In the genomic region with DNA sequence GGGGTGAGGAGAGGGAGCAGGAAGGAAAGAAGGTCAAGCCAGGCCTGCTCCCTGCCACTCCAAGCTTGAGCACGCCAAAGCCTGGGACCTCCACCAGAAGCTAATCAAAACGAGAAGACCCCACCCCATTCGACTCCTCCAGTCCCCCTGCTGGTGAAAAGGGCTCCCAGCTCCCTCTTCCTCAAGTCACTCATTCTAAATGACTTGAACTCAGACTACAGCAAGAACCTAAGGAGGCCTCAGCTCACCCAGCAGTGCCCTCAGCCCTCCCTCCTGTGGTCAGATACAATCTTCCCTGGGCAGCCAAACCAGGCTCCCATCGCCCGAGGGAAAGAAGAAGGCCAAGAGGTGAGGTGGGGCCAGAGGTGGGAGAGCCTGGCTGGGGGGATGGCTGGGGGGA, we compare ENCODE assay signal across 7 cellular contexts. TPM values are rescaled to one million over a fixed set of nuclear protein-coding genes. Genes with fewer than 3 reads are reported as not detected.
A peak's percentile ranks its signal among the peaks of the same experiment; 100 is the strongest.
DNase-seq lines count a peak whose midpoint lies in the region; ATAC-seq and TF ChIP-seq lines count a peak whose summit lies in the region.

No MANE protein-coding gene starts in this region.

- H3K27ac Mint-ChIP-seq in stimulated activated memory B cell treated with anti-CD40 and anti-IgM and Interleukin-4, amounts not matched to agents 10 μg/mL and 1 μg/mL and 100 μg/mL, for 72 hours, result peak overlapping the region; percentile 97

- no peaks in the 10 kb centered on the region for H3K27me3 ChIP-seq in H7 (ENCODE audit: control insufficient read depth, insufficient read depth, low read length)

- no peak for ATAC-seq in stimulated activated memory B cell treated with anti-CD40 and anti-IgM and Interleukin-4, amounts not matched to agents 10 μg/mL and 1 μg/mL and 100 μg/mL, for 72 hours
- no peak for ATAC-seq in mucosa of descending colon

- TF ChIP-seq CTCF in fibroblast of mammary gland (conservative IDR thresholded peaks at IDR 0.05; ENCODE audit: control insufficient read depth, insufficient read depth, low read depth, low read length) (peak; percentile 21), mucosa of descending colon (IDR thresholded peaks at IDR 0.05) (no peak)

- H3K9me3 ChIP-seq in mucosa of descending colon, result no peaks in the 10 kb centered on the region

- peaks cover 27% of the 10 kb centered on the region for H3K36me3 Mint-ChIP-seq in stimulated activated memory B cell treated with anti-CD40 and anti-IgM and Interleukin-4, amounts not matched to agents 10 μg/mL and 1 μg/mL and 100 μg/mL, for 72 hours

- no peaks in the 10 kb centered on the region for H3K27me3 Mint-ChIP-seq in stimulated activated memory B cell treated with anti-CD40 and anti-IgM and Interleukin-4, amounts not matched to agents 10 μg/mL and 1 μg/mL and 100 μg/mL, for 72 hours

- H3K4me3 ChIP-seq in H7 (ENCODE audit: insufficient read depth, low read depth, low read length) (no peak overlapping the region), fibroblast of mammary gland (ENCODE audit: control insufficient read depth, low read depth, low read length) (no peak overlapping the region), mucosa of descending colon (no peak overlapping the region)

- H3K4me3 Mint-ChIP-seq in stimulated activated memory B cell treated with anti-CD40 and anti-IgM and Interleukin-4, amounts not matched to agents 10 μg/mL and 1 μg/mL and 100 μg/mL, for 72 hours, result no peak overlapping the region

- DNase-seq in H7 (peak; percentile 85), UCSD-AML1 (lab: John Stamatoyannopoulos, UW; ENCODE audit: unreplicated experiment) (peak; percentile 42), fibroblast of mammary gland (ENCODE audit: low read depth) (no peak), mucosa of descending colon (no peak), NCI-H526 (lab: John Stamatoyannopoulos, UW) (no peak)
- DNase-seq in activated CD4-positive, CD25-positive, alpha-beta regulatory T cell treated with anti-CD3 and anti-CD28 coated beads, Interleukin-2, amount 50 U/mL, for 72 hours, result no peak

- intact Hi-C loops in mucosa of descending colon (cut with DNase I, micrococcal nuclease), result no loop called here

- no peaks in the 10 kb centered on the region for H3K9me3 Mint-ChIP-seq in stimulated activated memory B cell treated with anti-CD40 and anti-IgM and Interleukin-4, amounts not matched to agents 10 μg/mL and 1 μg/mL and 100 μg/mL, for 72 hours

- H3K36me3 ChIP-seq in H7 (replicated peaks; ENCODE audit: control insufficient read depth, insufficient read depth, low read length) (peaks cover 1% of the 10 kb centered on the region), mucosa of descending colon (ENCODE audit: low read depth) (no peaks in the 10 kb centered on the region)

- peaks cover 89% of the 10 kb centered on the region for H3K4me1 Mint-ChIP-seq in stimulated activated memory B cell treated with anti-CD40 and anti-IgM and Interleukin-4, amounts not matched to agents 10 μg/mL and 1 μg/mL and 100 μg/mL, for 72 hours

- H3K4me1 ChIP-seq in mucosa of descending colon (ENCODE audit: low read depth), result peaks cover 30% of the 10 kb centered on the region

RNA-seq across cellular contexts. Expression of gene HDAC7, which starts 17.4 kb away (rescaled TPM):
- total RNA-seq in H7 (2014; rRNA removed; shearing (Covaris generic)), result 45.2 and 50.7 TPM in 2 replicates
- total RNA-seq in mucosa of descending colon, result 10 to 100 TPM; 19.5 to 67.4 (median 33.2) TPM

RNA-seq across cellular contexts. Expression of gene SLC48A1, which starts 29.3 kb away (rescaled TPM):
- total RNA-seq in H7 (2014; rRNA removed; shearing (Covaris generic)), result 10.9 and 12.4 TPM in 2 replicates
- 10 to 100 TPM; 17.2 to 35.4 (median 19.1) TPM for total RNA-seq in mucosa of descending colon

RNA-seq across cellular contexts. Expression of gene RAPGEF3, which starts 43.6 kb away (rescaled TPM):
- 10.5 and 11.8 TPM in 2 replicates for total RNA-seq in H7 (2014; rRNA removed; shearing (Covaris generic))
- total RNA-seq in mucosa of descending colon, result 10 to 100 TPM in 2 of 3 donors, 1 to 10 TPM in 1; 9.5 to 15.6 (median 11.4) TPM

Comparison
In these comparisons a context has a peak if more than half of its experiments do, and no peak if none do; other contexts are left out.
1. DNase-seq: peak in H7 (single experiment) and UCSD-AML1 (single experiment); none in fibroblast of mammary gland (single experiment), mucosa of descending colon (0 of 3), activated CD4-positive, CD25-positive, alpha-beta regulatory T cell treated with anti-CD3 and anti-CD28 coated beads, Interleukin-2, amount 50 U/mL, for 72 hours (single experiment) and NCI-H526 (0 of 2).